Comparison of ENCODE assay signal across 27 cellular contexts in genomic region chr4:123343400-123344060, GRCh38. TPM values are rescaled to one million over a fixed set of nuclear protein-coding genes. Genes with fewer than 3 reads are reported as not detected.
DNase-seq lines count a peak whose midpoint lies in the region; ATAC-seq and TF ChIP-seq lines count a peak whose summit lies in the region.
"Had no signal": no experiment of that assay in that cellular context is flagged by ENCODE, and none has a peak within 500 bp of the region (broad histone marks: within the 10 kb centered on the region; RNA-seq: fewer than 3 reads in every experiment).

No MANE protein-coding gene starts in this region.

- H2AFZ ChIP-seq in neural progenitor cell (replicated peaks), result no peak overlapping the region

- intact Hi-C loops in heart left ventricle (cut with DNase I), result loop anchor here in 4 of 10 donors (5.0 to 10.0 kb wide), 5 partner anchors 54 to 99 kb away; partner anchors contain the start of gene SPRY1 (in 1 of the 4)
- intact Hi-C loops in Right ventricle myocardium inferior (cut with DNase I), result loop anchor here (5.0 kb wide), 1 partner anchor 96 kb away; no protein-coding TSS in a partner anchor
- intact Hi-C loops in uterus (cut with DNase I; ENCODE audit: low total_unique reads), result no loop called here

- H3K27ac ChIP-seq in heart left ventricle (peak overlapping the region; percentile 11 to 82 (median 66)), neural progenitor cell (no peak overlapping the region), uterus (peak overlapping the region; percentile 56 to 72)
- H3K27ac ChIP-seq: A549, upper lobe of right lung had no signal

- no peak overlapping the region for H3K4me3 Mint-ChIP-seq in neural progenitor cell
- H3K4me3 Mint-ChIP-seq: activated CD4-positive, alpha-beta T cell treated with anti-CD3 and anti-CD28 coated beads, Interleukin-2, amount 10 ng/mL, durations not matched to agents 24 days and 14 days; activated CD8-positive, alpha-beta memory T cell treated with anti-CD3 and anti-CD28 coated beads, Interleukin-2, amount 10 ng/mL, durations not matched to agents 7 days and 5 days; activated T-helper 17 cell treated with anti-CD3 and anti-CD28 coated beads, Interleukin-2, amount 50 U/mL, for 72 hours; brain had no signal

- no peaks in the 10 kb centered on the region for H3K36me3 ChIP-seq in heart left ventricle
- H3K36me3 ChIP-seq in neural progenitor cell, result no peaks in the 10 kb centered on the region
- no peaks in the 10 kb centered on the region for H3K36me3 ChIP-seq in uterus
- H3K36me3 ChIP-seq: BE2C, upper lobe of right lung had no signal

- H4K20me1 ChIP-seq in neural progenitor cell (ENCODE audit: low read depth), result no peaks in the 10 kb centered on the region

- H3K4me2 ChIP-seq in neural progenitor cell, result no peak overlapping the region
- H3K4me2 ChIP-seq: A549 had no signal

- no peak overlapping the region for H3K4me3 ChIP-seq in heart left ventricle
- H3K4me3 ChIP-seq in choroid plexus epithelial cell (ENCODE audit: low read depth, low read length), result no peak overlapping the region
- no peak overlapping the region for H3K4me3 ChIP-seq in neural progenitor cell
- H3K4me3 ChIP-seq in uterus, result no peak overlapping the region
- H3K4me3 ChIP-seq: A549, skin epidermis, upper lobe of right lung had no signal

- H3K9ac ChIP-seq in neural progenitor cell, result no peak overlapping the region

- peaks cover 7% of the 10 kb centered on the region for H3K9me3 Mint-ChIP-seq in neural progenitor cell
- H3K9me3 Mint-ChIP-seq: activated CD4-positive, alpha-beta T cell treated with anti-CD3 and anti-CD28 coated beads, Interleukin-2, amount 10 ng/mL, durations not matched to agents 24 days and 14 days; activated T-helper 17 cell treated with anti-CD3 and anti-CD28 coated beads, Interleukin-2, amount 50 U/mL, for 72 hours; brain had no signal

- TF ChIP-seq POLR2A in heart left ventricle (IDR thresholded peaks at IDR 0.05), result no peak
- TF ChIP-seq POLR2A in uterus (IDR thresholded peaks at IDR 0.05), result no peak

- no peak for DNase-seq in heart left ventricle
- DNase-seq in Right ventricle myocardium inferior (ENCODE audit: missing footprints), result no peak
- DNase-seq in choroid plexus epithelial cell (ENCODE audit: low read depth), result peak; percentile 32
- DNase-seq in neural progenitor cell (ENCODE audit: low spot score), result no peak
- peak in 1 of 2 donors; percentile 23 for DNase-seq in uterus
- no peak for DNase-seq in stimulated activated naive CD4-positive, alpha-beta T cell (lab: John Stamatoyannopoulos, UW)
- DNase-seq in activated effector memory CD4-positive, alpha-beta T cell treated with anti-CD3 and anti-CD28 coated beads, Interleukin-2, amount 50 U/mL, for 16 hours, result no peak
- DNase-seq: activated CD4-positive, alpha-beta T cell treated with anti-CD3 and anti-CD28 coated beads, Interleukin-2, amount 10 ng/mL, durations not matched to agents 24 days and 14 days; activated CD8-positive, alpha-beta memory T cell treated with anti-CD3 and anti-CD28 coated beads, Interleukin-2, amount 10 ng/mL, durations not matched to agents 7 days and 5 days; BE2C; cortex of kidney; HCEC 1CT; hypothalamus; islet precursor cell; mammary epithelial cell; NCI-H146; NCI-H2171; NCI-H524 treated with DMSO at 0.1 percent for 48 hours; Right ventricle myocardium superior; stimulated activated CD4-positive, alpha-beta T cell treated with anti-CD3 and anti-CD28 coated beads, Interleukin-2, amount 100 ng/mL, for 24 hours; stimulated activated naive CD4-positive, alpha-beta T cell treated with Interleukin-2 at 50 U/mL for 16 hours; upper lobe of right lung had no signal

- no peaks in the 10 kb centered on the region for H3K36me3 Mint-ChIP-seq in neural progenitor cell
- H3K36me3 Mint-ChIP-seq: activated CD8-positive, alpha-beta memory T cell treated with anti-CD3 and anti-CD28 coated beads, Interleukin-2, amount 10 ng/mL, durations not matched to agents 7 days and 5 days; brain had no signal

- H3K27me3 Mint-ChIP-seq in neural progenitor cell (ENCODE audit: insufficient read depth, low read depth), result peaks cover 8% of the 10 kb centered on the region

- H3K9me3 ChIP-seq in heart left ventricle (no peaks in the 10 kb centered on the region), neural progenitor cell (ENCODE audit: low read depth) (no peaks in the 10 kb centered on the region), uterus (no peaks in the 10 kb centered on the region)
- H3K9me3 ChIP-seq: A549, BE2C, upper lobe of right lung had no signal

- H3K4me1 ChIP-seq in heart left ventricle, result peaks cover 0 to 47% (median 13%) of the 10 kb centered on the region in 12 donors
- H3K4me1 ChIP-seq in neural progenitor cell, result peaks cover 44% of the 10 kb centered on the region
- H3K4me1 ChIP-seq in uterus, result peaks cover 0 to 4% of the 10 kb centered on the region in 2 donors
- H3K4me1 ChIP-seq: BE2C, upper lobe of right lung had no signal

- H3K27me3 ChIP-seq in heart left ventricle (no peaks in the 10 kb centered on the region), neural progenitor cell (no peaks in the 10 kb centered on the region), uterus (no peaks in the 10 kb centered on the region)
- H3K27me3 ChIP-seq: BE2C, upper lobe of right lung had no signal

- 74 to 83% (median 81%) methylated on average over 13 of the region's 13 CpGs for WGBS in heart left ventricle, 4 donors

- peak overlapping the region; percentile 22 for H3K27ac Mint-ChIP-seq in neural progenitor cell
- H3K27ac Mint-ChIP-seq: activated CD4-positive, alpha-beta T cell treated with anti-CD3 and anti-CD28 coated beads, Interleukin-2, amount 10 ng/mL, durations not matched to agents 24 days and 14 days; activated CD8-positive, alpha-beta memory T cell treated with anti-CD3 and anti-CD28 coated beads, Interleukin-2, amount 10 ng/mL, durations not matched to agents 7 days and 5 days; activated T-helper 17 cell treated with anti-CD3 and anti-CD28 coated beads, Interleukin-2, amount 50 U/mL, for 72 hours had no signal

- H3K4me1 Mint-ChIP-seq in neural progenitor cell, result peaks cover 57% of the 10 kb centered on the region
- H3K4me1 Mint-ChIP-seq: activated T-helper 17 cell treated with anti-CD3 and anti-CD28 coated beads, Interleukin-2, amount 50 U/mL, for 72 hours had no signal

- TF ChIP-seq CTCF in heart left ventricle (IDR thresholded peaks at IDR 0.05) (no peak), choroid plexus epithelial cell (conservative IDR thresholded peaks at IDR 0.05; ENCODE audit: low read depth, low read length) (no peak), neural progenitor cell (IDR thresholded peaks at IDR 0.05) (no peak), uterus (IDR thresholded peaks at IDR 0.05) (no peak)

- no peaks in the 10 kb centered on the region for H3K79me2 ChIP-seq in neural progenitor cell (ENCODE audit: low read depth)

- ATAC-seq in heart left ventricle (peak in 2 of 4 donors; percentile 15 to 42), Right ventricle myocardium inferior (no peak), HG03095 (IDR thresholded peaks at IDR 0.05; ENCODE audit: unreplicated experiment) (no peak)
- ATAC-seq: A549; activated CD8-positive, alpha-beta memory T cell treated with anti-CD3 and anti-CD28 coated beads, Interleukin-2, amount 10 ng/mL, durations not matched to agents 7 days and 5 days; activated T-helper 17 cell treated with anti-CD3 and anti-CD28 coated beads, Interleukin-2, amount 50 U/mL, for 72 hours; upper lobe of right lung had no signal

- peaks cover 20% of the 10 kb centered on the region for H3F3A ChIP-seq in neural progenitor cell (ENCODE audit: low read depth)

RNA-seq across cellular contexts. Expression of gene SPRY1, which starts 53.1 kb away (rescaled TPM):
- total RNA-seq in heart left ventricle (100 to 1,000 TPM in 1 of 9 donors, 10 to 100 TPM in 8; 28.0 to 104 (median 39.1) TPM), Right ventricle myocardium inferior (37.0 TPM), neural progenitor cell (ENCODE audit: low replicate concordance) (35.9 and 50.8 TPM in 2 replicates), uterus (100 to 1,000 TPM in 3 of 4 donors, 10 to 100 TPM in 1; 34.8 to 198 (median 170) TPM)
- polyA plus RNA-seq in heart left ventricle, result 10 to 100 TPM; 17.0 to 57.6 TPM
